ENCODE assay signal across 11 cellular contexts in genomic region chr3:120435621-120436020, GRCh38. TPM values are rescaled to one million over a fixed set of nuclear protein-coding genes. Genes with fewer than 3 reads are reported as not detected.
DNase-seq lines count a peak whose midpoint lies in the region; ATAC-seq and TF ChIP-seq lines count a peak whose summit lies in the region.
"Had no signal": no experiment of that assay in that cellular context is flagged by ENCODE, and none has a peak within 500 bp of the region (broad histone marks: within the 10 kb centered on the region; RNA-seq: fewer than 3 reads in every experiment).

No MANE protein-coding gene starts in this region.

- no peaks in the 10 kb centered on the region for H3F3A ChIP-seq in MM.1S (ENCODE audit: insufficient read depth, low read length)

- H3K27ac Mint-ChIP-seq in mesothelial cell of epicardium = peak overlapping the region; percentile 88
- H3K27ac Mint-ChIP-seq: naive thymus-derived CD8-positive, alpha-beta T cell had no signal

- H3K27me3 Mint-ChIP-seq in mesothelial cell of epicardium (ENCODE audit: low read depth) = no peaks in the 10 kb centered on the region

- H2AFZ ChIP-seq in MM.1S (ENCODE audit: low read length) = no peak overlapping the region

- H3K36me3 ChIP-seq in MM.1S (replicated peaks; ENCODE audit: insufficient read depth, low read length) = no peaks in the 10 kb centered on the region

- no peaks in the 10 kb centered on the region for H3K9me3 Mint-ChIP-seq in mesothelial cell of epicardium
- H3K9me3 Mint-ChIP-seq: naive thymus-derived CD8-positive, alpha-beta T cell had no signal

- H3K9ac ChIP-seq in MM.1S (ENCODE audit: low read length) = no peak overlapping the region

- H4K20me1 ChIP-seq in MM.1S (ENCODE audit: insufficient read depth, low read length) = no peaks in the 10 kb centered on the region

- no peaks in the 10 kb centered on the region for H3K9me2 ChIP-seq in MM.1S (replicated peaks; ENCODE audit: insufficient read depth, low read length)

- DNase-seq in Caki2 (ENCODE audit: low read depth) (peak; percentile 34), LHCN-M2 (ENCODE audit: low read depth) (peak; percentile 43), coronary artery (ENCODE audit: low spot score) (peak; percentile 33), mesothelial cell of epicardium (ENCODE audit: low spot score in 2 of 2, unreplicated experiment in 2 of 2) (no peak), MM.1S (no peak)
- DNase-seq: naive thymus-derived CD8-positive, alpha-beta T cell; NCI-H2171 treated with DMSO at 0.1 percent for 48 hours; T1000 had no signal

- H3K27me3 ChIP-seq in MM.1S (replicated peaks; ENCODE audit: insufficient read depth, low read length) = no peaks in the 10 kb centered on the region

- no peaks in the 10 kb centered on the region for H3K79me2 ChIP-seq in MM.1S (ENCODE audit: low read length)

- TF ChIP-seq CTCF in coronary artery (IDR thresholded peaks at IDR 0.05) (no peak), mesothelial cell of epicardium (IDR thresholded peaks at IDR 0.05; ENCODE audit: unreplicated experiment) (no peak), MM.1S (IDR thresholded peaks at IDR 0.05; ENCODE audit: low read length) (no peak)

- no peak overlapping the region for H3K4me2 ChIP-seq in MM.1S (ENCODE audit: low read depth, low read length)

- ATAC-seq in GM18867 (IDR thresholded peaks at IDR 0.05; ENCODE audit: unreplicated experiment) (no peak), HG02610 (IDR thresholded peaks at IDR 0.05; ENCODE audit: unreplicated experiment) (no peak), GM21825 (IDR thresholded peaks at IDR 0.05; ENCODE audit: unreplicated experiment) (no peak)
- ATAC-seq: naive thymus-derived CD8-positive, alpha-beta T cell had no signal

- H3K4me3 Mint-ChIP-seq in mesothelial cell of epicardium = no peak overlapping the region
- H3K4me3 Mint-ChIP-seq: naive thymus-derived CD8-positive, alpha-beta T cell had no signal

- H3K4me1 ChIP-seq in MM.1S (ENCODE audit: low read length) = no peaks in the 10 kb centered on the region

- H3K4me3 ChIP-seq in coronary artery (peak overlapping the region; percentile 28), MM.1S (ENCODE audit: low read length) (no peak overlapping the region)

- peaks cover 18% of the 10 kb centered on the region for H3K36me3 Mint-ChIP-seq in mesothelial cell of epicardium
- H3K36me3 Mint-ChIP-seq: naive thymus-derived CD8-positive, alpha-beta T cell had no signal

- H3K4me1 Mint-ChIP-seq in mesothelial cell of epicardium = peaks cover 67% of the 10 kb centered on the region
- H3K4me1 Mint-ChIP-seq: naive thymus-derived CD8-positive, alpha-beta T cell had no signal

- H3K27ac ChIP-seq in coronary artery = peak overlapping the region; percentile 29 to 94
- H3K27ac ChIP-seq in MM.1S (ENCODE audit: low read length) = no peak overlapping the region

- no peaks in the 10 kb centered on the region for H3K9me3 ChIP-seq in MM.1S (replicated peaks; ENCODE audit: insufficient read depth, low read length)

- in situ Hi-C loops in Caki2 (cut with HindIII; ENCODE audit: low pct_unique_long_range_greater_than_20kb, low sequenced_read_pairs) = no loop called here

RNA-seq across cellular contexts. Expression of gene FSTL1, which starts 15.2 kb away (rescaled TPM):
- 6.6 and 8.0 TPM in 2 replicates for total RNA-seq in Caki2 (2014; rRNA removed; shearing (Covaris generic); ENCODE audit: low replicate concordance)
- 194 and 212 TPM in 2 replicates for total RNA-seq in LHCN-M2 (2014; rRNA removed)
- 289 TPM for polyA plus RNA-seq in LHCN-M2 (2012)
- total RNA-seq in mesothelial cell of epicardium = 734 to 772 TPM (median 749 TPM) in 3 replicates

Comparison
In these comparisons a context has a peak if more than half of its experiments do, and no peak if none do; other contexts are left out.
1. DNase-seq: peak in Caki2 (single experiment), LHCN-M2 (single experiment) and coronary artery (single experiment); none in mesothelial cell of epicardium (0 of 2) and MM.1S (single experiment).
2. RNA of gene FSTL1, which starts 15.2 kb away (total RNA-seq): 734 to 772 TPM in mesothelial cell of epicardium and 194 to 212 TPM in LHCN-M2; 6.6 to 8.0 TPM in Caki2; every median in the first group is over 10 times any median in the second.